ENCODE assay signal across 8 cellular contexts in the genomic region with DNA sequence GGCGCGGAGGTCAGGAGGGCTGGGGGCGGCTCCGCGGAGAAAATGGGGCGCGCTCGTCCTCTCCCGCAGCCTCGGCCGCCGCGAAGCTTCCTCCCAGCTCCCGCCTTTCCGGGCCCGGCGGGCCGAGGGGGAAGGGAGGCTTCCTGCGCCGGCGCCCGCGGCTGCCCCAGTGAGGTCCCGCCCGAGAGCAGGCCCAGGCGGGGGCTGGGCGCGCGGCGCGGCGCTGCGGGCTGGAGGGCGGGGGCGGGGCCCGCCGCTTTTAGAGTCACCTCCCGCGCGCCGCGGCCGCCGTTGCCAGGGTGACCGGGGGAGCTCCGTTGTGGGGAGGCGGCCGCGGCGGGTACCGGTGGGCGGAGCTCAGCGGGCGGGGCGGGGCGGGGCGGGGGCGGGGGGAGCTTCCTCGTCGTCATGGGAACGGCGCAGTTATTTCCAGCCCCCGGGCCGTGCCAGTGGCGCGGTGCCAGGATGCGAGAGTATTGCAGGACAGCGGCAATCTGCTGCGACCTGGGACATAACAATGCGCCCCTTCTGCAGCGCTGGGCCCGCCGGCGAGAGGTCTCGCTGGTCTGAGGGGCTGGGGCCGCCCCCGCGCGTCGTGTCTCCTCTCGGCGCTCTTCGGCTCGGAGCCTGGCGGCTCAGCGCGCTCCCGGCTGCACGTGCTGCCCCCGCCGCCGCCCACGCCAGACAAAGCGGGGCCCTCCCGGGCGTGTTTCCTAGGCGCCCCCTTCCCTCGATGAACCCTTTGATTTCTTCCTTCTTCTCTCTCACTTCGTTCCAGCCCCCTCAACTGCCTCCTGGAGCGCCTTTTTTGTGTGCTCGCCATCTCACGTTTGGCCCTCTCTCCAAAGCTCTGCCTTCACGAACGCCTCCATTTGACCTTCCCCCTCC. TPM values are rescaled to one million over a fixed set of nuclear protein-coding genes. Genes with fewer than 3 reads are reported as not detected.
DNase-seq lines count a peak whose midpoint lies in the region; ATAC-seq and TF ChIP-seq lines count a peak whose summit lies in the region.

No MANE protein-coding gene starts in this region.

- WGBS in prostate gland: 3% methylated on average over 58 of the region's 104 CpGs

- TF ChIP-seq POLR2A in prostate gland (IDR thresholded peaks at IDR 0.05): peak; percentile 84

- peaks cover 76% of the 10 kb centered on the region for H3K4me1 ChIP-seq in left ventricle myocardium inferior
- peaks cover 2% of the 10 kb centered on the region for H3K4me1 ChIP-seq in prostate gland (replicated peaks)

- H3K4me3 ChIP-seq in GM12875 (ENCODE audit: low read depth, low read length): peak overlapping the region; percentile 88
- peak overlapping the region; percentile 86 for H3K4me3 ChIP-seq in left ventricle myocardium inferior
- H3K4me3 ChIP-seq in prostate gland: peak overlapping the region; percentile 68 to 76

- H3K36me3 ChIP-seq in left ventricle myocardium inferior (no peaks in the 10 kb centered on the region), prostate gland (no peaks in the 10 kb centered on the region)

- DNase-seq in NCI-H1436 treated with DMSO at 0.1 percent for 48 hours (lab: John Stamatoyannopoulos, UW) (peak; percentile 50), T-helper 1 cell (peak; percentile 89 to 96 (median 90)), amniotic stem cell (lab: John Stamatoyannopoulos, UW) (peak; percentile 68), left ventricle myocardium inferior (peak; percentile 97), prostate gland (ENCODE audit: low spot score) (peak; percentile 93), ureter (ENCODE audit: low spot score) (peak; percentile 93)

- intact Hi-C loops in left ventricle myocardium inferior (cut with micrococcal nuclease): no loop called here
- intact Hi-C loops in prostate gland (cut with DNase I): no loop called here

- peak; percentile 79 for ATAC-seq in HG02763 (IDR thresholded peaks at IDR 0.05; ENCODE audit: unreplicated experiment)

- TF ChIP-seq CTCF in GM12875 (IDR thresholded peaks at IDR 0.05; ENCODE audit: borderline replicate concordance, insufficient read depth, low read depth, low read length) (no peak), left ventricle myocardium inferior (IDR thresholded peaks at IDR 0.05; ENCODE audit: borderline replicate concordance) (no peak), prostate gland (IDR thresholded peaks at IDR 0.05) (no peak)

- H3K9me3 ChIP-seq in left ventricle myocardium inferior (replicated peaks) (no peaks in the 10 kb centered on the region), prostate gland (no peaks in the 10 kb centered on the region)

- no peaks in the 10 kb centered on the region for H3K27me3 ChIP-seq in left ventricle myocardium inferior (ENCODE audit: low read depth)
- H3K27me3 ChIP-seq in prostate gland (replicated peaks; ENCODE audit: insufficient read depth): no peaks in the 10 kb centered on the region

- H3K27ac ChIP-seq in left ventricle myocardium inferior (replicated peaks) (peak overlapping the region; percentile 94), prostate gland (peak overlapping the region; percentile 76 to 87)

RNA-seq across cellular contexts. Expression of a gene that starts 16.9 kb away (rescaled TPM):
- total RNA-seq in left ventricle myocardium inferior (22.1 TPM), prostate gland (10 to 100 TPM; 10.3 to 14.3 TPM), ureter (12.6 TPM)

Comparison
In these comparisons a context has a peak if more than half of its experiments do, and no peak if none do; other contexts are left out.
1. Peak in every context shown above with its lines: DNase-seq, ATAC-seq, H3K4me3 ChIP-seq and H3K27ac ChIP-seq.